In the genomic region with DNA sequence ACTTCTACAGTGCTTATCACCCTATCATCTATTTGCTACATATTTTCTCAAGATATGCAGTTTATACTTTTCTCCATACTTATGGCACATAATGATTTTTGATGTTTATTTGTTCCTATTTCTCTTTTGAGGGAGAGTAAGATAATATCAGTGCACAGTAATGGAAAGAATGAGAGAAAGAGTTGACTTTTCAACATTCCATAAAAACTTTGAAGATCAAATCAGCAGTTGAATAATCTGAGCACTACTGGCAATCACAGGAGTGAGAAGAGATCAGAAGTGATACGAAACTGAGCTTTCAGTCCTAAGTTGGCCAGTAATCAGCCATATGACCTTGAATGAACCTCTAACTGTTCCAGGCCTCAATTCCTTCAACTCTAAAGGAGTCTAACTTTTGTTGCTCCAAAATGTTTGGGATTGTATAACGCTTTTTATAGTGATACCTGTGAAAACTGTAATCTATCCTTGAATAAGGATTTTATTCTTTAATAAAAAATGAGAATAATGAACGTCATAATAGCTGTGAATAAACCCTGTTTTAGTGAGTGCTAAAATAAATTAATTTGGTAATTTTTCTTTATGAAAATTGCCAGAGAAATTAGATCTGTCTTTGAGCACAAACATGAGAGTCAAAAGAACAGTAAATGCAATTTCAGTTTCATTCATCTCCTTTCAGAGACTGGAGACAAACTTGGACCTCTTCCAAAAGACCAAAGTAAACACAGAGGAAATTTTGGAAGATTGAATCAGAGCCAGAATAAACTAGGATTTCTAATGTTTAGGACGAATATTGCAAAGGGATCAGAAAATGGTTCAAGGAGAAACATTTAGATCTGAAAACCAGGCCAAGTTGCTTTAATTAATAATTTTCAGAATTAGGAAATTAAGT, we compare ENCODE assay signal across 22 cellular contexts.
A peak's percentile ranks its signal among the peaks of the same experiment; 100 is the strongest.
DNase-seq lines count a peak whose midpoint lies in the region; ATAC-seq, FAIRE-seq and TF ChIP-seq lines count a peak whose summit lies in the region.
"Had no signal": no experiment of that assay in that cellular context is flagged by ENCODE, and none has a peak within 500 bp of the region (broad histone marks: within the 10 kb centered on the region; RNA-seq: fewer than 3 reads in every experiment).

No MANE protein-coding gene starts in this region.

- no TSS peak for BruUV-seq in endothelial cell of umbilical vein (replicated peaks; lab: Mats Ljungman, UMichigan)

- H3K4me3 Mint-ChIP-seq in T-helper 17 cell = no peak overlapping the region
- H3K4me3 Mint-ChIP-seq: activated CD4-positive, alpha-beta T cell treated with anti-CD3 and anti-CD28 coated beads, Interleukin-2, amount 10 ng/mL, durations not matched to agents 7 days and 5 days; natural killer cell; stimulated activated naive B cell treated with anti-CD40 and anti-IgM and Interleukin-4, amounts not matched to agents 10 μg/mL and 1 μg/mL and 100 μg/mL, for 72 hours had no signal

- no peak overlapping the region for H3K27ac ChIP-seq in endothelial cell of umbilical vein (ENCODE audit: insufficient read depth, low read depth, low read length)
- peak overlapping the region; percentile 7 for H3K27ac ChIP-seq in subcutaneous abdominal adipose tissue (ENCODE audit: low read depth, low read length)
- H3K27ac ChIP-seq: coronary artery, esophagus squamous epithelium, lower lobe of right lung, right atrium auricular region had no signal

- no peak overlapping the region for H3K4me2 ChIP-seq in endothelial cell of umbilical vein (ENCODE audit: insufficient read depth, low read length)

- CTCF ChIA-PET in endothelial cell of umbilical vein (lab: Charles Lee) = no interaction called here

- ATAC-seq in Right ventricle myocardium superior (ENCODE audit: poor library complexity) (peak; percentile 27), left ventricle myocardium superior (no peak), T-helper 17 cell (no peak)
- ATAC-seq: lower lobe of right lung; natural killer cell; stimulated activated naive B cell treated with anti-CD40 and anti-IgM and Interleukin-4, amounts not matched to agents 10 μg/mL and 1 μg/mL and 100 μg/mL, for 72 hours had no signal

- H3K9me3 ChIP-seq in endothelial cell of umbilical vein (replicated peaks; ENCODE audit: control insufficient read depth, insufficient read depth, low read length) (no peaks in the 10 kb centered on the region), subcutaneous abdominal adipose tissue (ENCODE audit: control insufficient read depth in 5 of 5, low read length in 5 of 5) (no peaks in the 10 kb centered on the region), T-helper 17 cell (ENCODE audit: control insufficient read depth, low read length, poor library complexity, severe bottlenecking) (no peaks in the 10 kb centered on the region)
- H3K9me3 ChIP-seq: Caco-2, esophagus squamous epithelium, lower lobe of right lung, MG63, right atrium auricular region had no signal

- H3K4me3 ChIP-seq in endothelial cell of umbilical vein (replicated peaks in 1 of 3; ENCODE audit: insufficient read depth in 1 of 3, low read depth in 1 of 3, low read length in 3 of 3) = no peak overlapping the region
- H3K4me3 ChIP-seq in subcutaneous abdominal adipose tissue (ENCODE audit: low read depth in 1 of 5, low read length in 5 of 5) = no peak overlapping the region
- H3K4me3 ChIP-seq: coronary artery, esophagus squamous epithelium, lower lobe of right lung, MG63, right atrium auricular region had no signal

- TF ChIP-seq POLR2A in endothelial cell of umbilical vein (IDR thresholded peaks at IDR 0.05; ENCODE audit: low read depth, low read length) = no peak

- TF ChIP-seq CTCF in endothelial cell of umbilical vein (IDR thresholded peaks at IDR 0.05; ENCODE audit: extremely low read depth in 1 of 2, insufficient read depth in 1 of 2, low read depth in 1 of 2, low read length in 2 of 2) = no peak

- H3K9ac ChIP-seq in endothelial cell of umbilical vein (replicated peaks; ENCODE audit: extremely low read depth, insufficient read depth, low read length) (no peak overlapping the region), subcutaneous abdominal adipose tissue (ENCODE audit: low read length in 5 of 5) (peak overlapping the region in 1 of 5 donors; percentile 29)

- H3K4me1 ChIP-seq in endothelial cell of umbilical vein (ENCODE audit: control insufficient read depth, extremely low read depth, insufficient read depth, low read length) = no peaks in the 10 kb centered on the region
- peaks cover 0 to 7% (median 5%) of the 10 kb centered on the region in 5 donors for H3K4me1 ChIP-seq in subcutaneous abdominal adipose tissue (ENCODE audit: control insufficient read depth in 5 of 5, insufficient read depth in 5 of 5, low read length in 5 of 5)
- H3K4me1 ChIP-seq: Caco-2 had no signal

- no peak overlapping the region for H3K27ac Mint-ChIP-seq in T-helper 17 cell
- H3K27ac Mint-ChIP-seq: activated CD4-positive, alpha-beta T cell treated with anti-CD3 and anti-CD28 coated beads, Interleukin-2, amount 10 ng/mL, durations not matched to agents 7 days and 5 days; stimulated activated naive B cell treated with anti-CD40 and anti-IgM and Interleukin-4, amounts not matched to agents 10 μg/mL and 1 μg/mL and 100 μg/mL, for 72 hours had no signal

- H3K36me3 ChIP-seq in endothelial cell of umbilical vein (ENCODE audit: control insufficient read depth in 2 of 2, extremely low read depth in 1 of 2, insufficient read depth in 2 of 2, low read length in 2 of 2) (no peaks in the 10 kb centered on the region), subcutaneous abdominal adipose tissue (ENCODE audit: control insufficient read depth in 5 of 5, insufficient read depth in 5 of 5, low read length in 5 of 5) (no peaks in the 10 kb centered on the region)
- H3K36me3 ChIP-seq: esophagus squamous epithelium, lower lobe of right lung, MG63, right atrium auricular region had no signal

- FAIRE-seq in endothelial cell of umbilical vein (lab: Jason Lieb, UNC) = no peak
- FAIRE-seq: HTR-8/SVneo, urothelium cell line had no signal

- H3K4me1 Mint-ChIP-seq in T-helper 17 cell = no peaks in the 10 kb centered on the region
- H3K4me1 Mint-ChIP-seq: stimulated activated naive B cell treated with anti-CD40 and anti-IgM and Interleukin-4, amounts not matched to agents 10 μg/mL and 1 μg/mL and 100 μg/mL, for 72 hours had no signal

- H3K27me3 ChIP-seq in endothelial cell of umbilical vein (ENCODE audit: control insufficient read depth in 2 of 2, insufficient read depth in 2 of 2, low read length in 2 of 2) (no peaks in the 10 kb centered on the region), subcutaneous abdominal adipose tissue (ENCODE audit: control insufficient read depth in 5 of 5, insufficient read depth in 4 of 5, low read length in 5 of 5) (no peaks in the 10 kb centered on the region)
- H3K27me3 ChIP-seq: esophagus squamous epithelium, MG63, right atrium auricular region had no signal

- no peaks in the 10 kb centered on the region for H3K36me3 Mint-ChIP-seq in T-helper 17 cell (ENCODE audit: low read depth)
- H3K36me3 Mint-ChIP-seq: natural killer cell; stimulated activated naive B cell treated with anti-CD40 and anti-IgM and Interleukin-4, amounts not matched to agents 10 μg/mL and 1 μg/mL and 100 μg/mL, for 72 hours had no signal

- no peak overlapping the region for H2AFZ ChIP-seq in endothelial cell of umbilical vein (ENCODE audit: low read depth, low read length)

- no peaks in the 10 kb centered on the region for H4K20me1 ChIP-seq in endothelial cell of umbilical vein (replicated peaks; ENCODE audit: control insufficient read depth, extremely low read depth, insufficient read depth, low read length)

- intact Hi-C loops in Right ventricle myocardium superior (cut with DNase I) (no loop called here), left ventricle myocardium superior (cut with micrococcal nuclease) (no loop called here), endothelial cell of umbilical vein (cut with micrococcal nuclease) (no loop called here)

- dilution Hi-C loops in endothelial cell of umbilical vein (cut with MboI; ENCODE audit: extremely low pct_ligation_motif_present, low sequenced_read_pairs) = no loop called here

- H3K79me2 ChIP-seq in endothelial cell of umbilical vein (ENCODE audit: control insufficient read depth, insufficient read depth, low read length) = no peaks in the 10 kb centered on the region

- H3K27me3 Mint-ChIP-seq in T-helper 17 cell = no peaks in the 10 kb centered on the region
- H3K27me3 Mint-ChIP-seq: activated CD4-positive, alpha-beta T cell treated with anti-CD3 and anti-CD28 coated beads, Interleukin-2, amount 10 ng/mL, durations not matched to agents 7 days and 5 days; stimulated activated naive B cell treated with anti-CD40 and anti-IgM and Interleukin-4, amounts not matched to agents 10 μg/mL and 1 μg/mL and 100 μg/mL, for 72 hours had no signal

- DNase-seq in Right ventricle myocardium superior (no peak), left ventricle myocardium superior (no peak), NCI-H748 (lab: John Stamatoyannopoulos, UW; ENCODE audit: unreplicated experiment) (peak; percentile 51), endothelial cell of umbilical vein (ENCODE audit: low read depth, low spot score) (peak; percentile 39), T-helper 17 cell (no peak)
- DNase-seq in activated effector memory CD4-positive, alpha-beta T cell treated with Interleukin-2 at 50 U/mL for 16 hours = no peak
- no peak for DNase-seq in activated effector memory CD4-positive, alpha-beta T cell treated with anti-CD3 and anti-CD28 coated beads, Interleukin-2, amount 50 U/mL, for 16 hours
- DNase-seq: ACHN; activated CD4-positive, alpha-beta T cell treated with anti-CD3 and anti-CD28 coated beads, Interleukin-2, amount 10 ng/mL, durations not matched to agents 7 days and 5 days; amniotic stem cell; Caco-2; esophagus squamous epithelium; lower lobe of right lung; MG63; natural killer cell; stimulated activated naive B cell treated with anti-CD40 and anti-IgM and Interleukin-4, amounts not matched to agents 10 μg/mL and 1 μg/mL and 100 μg/mL, for 72 hours; T-helper 9 cell had no signal

- H3K9me1 ChIP-seq in endothelial cell of umbilical vein (replicated peaks; ENCODE audit: control insufficient read depth, extremely low read depth, insufficient read depth, low read length) = no peaks in the 10 kb centered on the region

- POLR2A ChIA-PET in endothelial cell of umbilical vein (lab: Charles Lee) = no interaction called here

TF ChIP-seq in endothelial cell of umbilical vein, 7 proteins besides CTCF, POLR2A, EP300 and RAD21 (continues in another document):
- TF ChIP-seq EZH2 (IDR thresholded peaks at IDR 0.05; ENCODE audit: borderline replicate concordance, low read depth, low read length, severe bottlenecking) (no peak), FOS (IDR thresholded peaks at IDR 0.05; ENCODE audit: borderline replicate concordance, insufficient read depth, low read length) (no peak), MYC (IDR thresholded peaks at IDR 0.05; ENCODE audit: low read depth, low read length) (no peak), POLR2AphosphoS5 (IDR thresholded peaks at IDR 0.05; ENCODE audit: insufficient read depth, low read depth, low read length) (no peak), GATA2 (IDR thresholded peaks at IDR 0.05; ENCODE audit: insufficient read depth, insufficient read length, low read depth, low read length) (no peak), JUN (IDR thresholded peaks at IDR 0.05; ENCODE audit: borderline replicate concordance, insufficient read depth, insufficient read length, low read depth) (no peak)

Comparison
In these comparisons a context has a peak if more than half of its experiments do, and no peak if none do; other contexts are left out.
1. DNase-seq: peak in NCI-H748 (single experiment) and endothelial cell of umbilical vein (single experiment); none in Right ventricle myocardium superior (single experiment), left ventricle myocardium superior (single experiment), T-helper 17 cell (0 of 3), activated effector memory CD4-positive, alpha-beta T cell treated with Interleukin-2 at 50 U/mL for 16 hours (single experiment) and activated effector memory CD4-positive, alpha-beta T cell treated with anti-CD3 and anti-CD28 coated beads, Interleukin-2, amount 50 U/mL, for 16 hours (single experiment).